8 cellular contexts compared by ENCODE assay signal in the genomic region with DNA sequence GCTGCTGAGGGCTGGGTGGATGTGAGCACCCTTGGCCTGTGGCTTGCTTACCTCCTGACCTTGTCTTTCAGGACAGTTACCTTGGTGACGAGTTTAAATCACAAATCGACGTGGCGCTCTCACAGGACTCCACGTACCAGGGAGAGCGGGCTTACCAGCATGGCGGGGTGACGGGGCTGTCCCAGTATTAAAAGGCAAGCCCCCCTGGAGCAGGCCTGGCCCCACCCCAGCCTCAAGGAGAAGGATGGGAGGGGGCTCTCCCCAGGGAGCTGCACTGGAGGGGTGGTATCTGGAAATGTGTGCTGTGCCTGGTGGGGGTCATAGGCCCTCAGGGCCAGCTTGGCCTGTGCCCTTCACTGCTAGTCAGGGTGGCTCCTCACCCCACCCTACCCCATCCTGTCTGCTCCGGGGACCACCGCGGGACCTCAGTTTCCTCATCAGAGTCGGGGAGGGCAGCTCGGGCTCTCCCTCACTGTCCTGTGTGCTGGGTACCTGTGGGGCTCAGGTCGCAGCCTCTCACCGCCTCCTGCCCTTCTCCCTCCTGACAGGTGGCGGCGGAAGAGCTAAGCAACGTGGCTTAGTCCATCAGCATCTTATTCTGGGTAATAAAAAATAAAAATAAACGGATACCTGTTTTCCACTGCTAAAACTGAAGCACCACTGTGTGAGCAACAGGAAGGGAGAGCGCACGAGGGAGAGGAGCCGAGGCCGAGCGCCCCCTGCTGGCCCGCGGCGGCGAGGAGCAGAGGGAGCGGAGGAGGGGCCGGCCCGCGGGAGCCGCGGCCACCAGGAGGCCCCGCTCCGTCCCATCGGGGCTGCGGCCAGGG. TPM values are rescaled to one million over a fixed set of nuclear protein-coding genes. Genes with fewer than 3 reads are reported as not detected.
DNase-seq lines count a peak whose midpoint lies in the region; ATAC-seq and TF ChIP-seq lines count a peak whose summit lies in the region.

No MANE protein-coding gene starts in this region.

- H3K79me2 ChIP-seq in KMS-11 (ENCODE audit: insufficient read depth, low read depth), result no peaks in the 10 kb centered on the region

- no peak overlapping the region for H3K4me3 ChIP-seq in KMS-11 (IDR thresholded peaks at IDR 0.05; ENCODE audit: insufficient read depth, low read depth, low read length)

- peaks cover 3% of the 10 kb centered on the region; the same call in 1 of the 2 replicates for H3K36me3 ChIP-seq in KMS-11 (ENCODE audit: insufficient read depth)

- peak; percentile 70 for TF ChIP-seq CTCF in KMS-11 (conservative IDR thresholded peaks at IDR 0.05; ENCODE audit: low read depth, low read length)

- H3K27ac Mint-ChIP-seq in central memory CD8-positive, alpha-beta T cell (ENCODE audit: low read depth), result no peak overlapping the region

- peaks cover 10% of the 10 kb centered on the region for H3K4me1 Mint-ChIP-seq in central memory CD8-positive, alpha-beta T cell

- H4K20me1 ChIP-seq in KMS-11 (ENCODE audit: insufficient read depth), result no peaks in the 10 kb centered on the region

- no peak overlapping the region for H3K4me2 ChIP-seq in KMS-11

- ATAC-seq in central memory CD8-positive, alpha-beta T cell (replicated peaks; ENCODE audit: extremely low read depth, poor library complexity, severe bottlenecking), result peak; percentile 75
- ATAC-seq in left lobe of liver (peak; percentile 75), HG02759 (IDR thresholded peaks at IDR 0.05; ENCODE audit: unreplicated experiment) (no peak)

- H3K9ac ChIP-seq in KMS-11, result no peak overlapping the region

- H3K27me3 ChIP-seq in KMS-11 (ENCODE audit: insufficient read depth, low read depth), result no peaks in the 10 kb centered on the region

- no peak overlapping the region for H3K27ac ChIP-seq in KMS-11

- H3K4me1 ChIP-seq in KMS-11 (ENCODE audit: low read depth, poor library complexity, severe bottlenecking), result no peaks in the 10 kb centered on the region

- no peak overlapping the region for H2AFZ ChIP-seq in KMS-11 (ENCODE audit: low read depth)

- peaks cover 50% of the 10 kb centered on the region for H3K36me3 Mint-ChIP-seq in central memory CD8-positive, alpha-beta T cell (ENCODE audit: insufficient read depth)

- H3K27me3 Mint-ChIP-seq in central memory CD8-positive, alpha-beta T cell, result no peaks in the 10 kb centered on the region

- DNase-seq in EL (peak; percentile 62), left lobe of liver (ENCODE audit: low spot score) (no peak), NCI-H748 treated with DMSO at 0.1 percent for 48 hours (lab: John Stamatoyannopoulos, UW) (no peak)
- DNase-seq in activated CD4-positive, alpha-beta T cell treated with anti-CD3 and anti-CD28 coated beads for 1 hour, result peak; percentile 39
- DNase-seq in central memory CD8-positive, alpha-beta T cell (ENCODE audit: low spot score in 2 of 2), result peak in 1 of 2 donors; percentile 48
- peak; percentile 27 to 63 for DNase-seq in stimulated activated CD4-positive, alpha-beta T cell treated with anti-CD3 and anti-CD28 coated beads, Interleukin-4, amount 100 ng/mL, for 4 hours

- no peak overlapping the region for H3K4me3 Mint-ChIP-seq in central memory CD8-positive, alpha-beta T cell

- no peaks in the 10 kb centered on the region for H3K9me3 Mint-ChIP-seq in central memory CD8-positive, alpha-beta T cell

RNA-seq across cellular contexts. Expression of gene CERS1, which starts 29.8 kb away (rescaled TPM):
- total RNA-seq in left lobe of liver, result 0.08 TPM

RNA-seq across cellular contexts. Expression of gene UPF1, which starts 34.4 kb away (rescaled TPM):
- 43.5 TPM for total RNA-seq in left lobe of liver

RNA-seq across cellular contexts. Expression of gene COPE, which starts 53.0 kb away (rescaled TPM):
- total RNA-seq in left lobe of liver, result 113 TPM

RNA-seq across cellular contexts. Expression of gene DDX49, which starts 53.3 kb away (rescaled TPM):
- total RNA-seq in left lobe of liver, result 18.9 TPM

Comparison
In these comparisons a context has a peak if more than half of its experiments do, and no peak if none do; other contexts are left out.
1. DNase-seq: peak in EL (single experiment), activated CD4-positive, alpha-beta T cell treated with anti-CD3 and anti-CD28 coated beads for 1 hour (single experiment) and stimulated activated CD4-positive, alpha-beta T cell treated with anti-CD3 and anti-CD28 coated beads, Interleukin-4, amount 100 ng/mL, for 4 hours (2 of 2); none in left lobe of liver (single experiment) and NCI-H748 treated with DMSO at 0.1 percent for 48 hours (single experiment).